1 cellular context compared by ENCODE assay signal in genomic region chr12:64522807-64523206, GRCh38.
A peak's percentile ranks its signal among the peaks of the same experiment; 100 is the strongest.
TF ChIP-seq lines count a peak whose summit lies in the region.

No MANE protein-coding gene starts in this region.

TF ChIP-seq in H1, 55 proteins besides CTCF, POLR2A, EP300 and RAD21 (continued from another document):
- TF ChIP-seq MAFK (IDR thresholded peaks at IDR 0.05; ENCODE audit: low read depth, low read length) (peak; percentile 61; the same call in 1 of the 2 replicates), HDAC2 (IDR thresholded peaks at IDR 0.05; ENCODE audit: borderline replicate concordance in 1 of 2, low read depth in 2 of 2, low read length in 2 of 2) (no peak), BACH1 (IDR thresholded peaks at IDR 0.05; ENCODE audit: low read length) (peak; percentile 81), SIN3A (conservative IDR thresholded peaks at IDR 0.05 in 1 of 2, IDR thresholded peaks at IDR 0.05 in 1 of 2; ENCODE audit: low read depth in 1 of 2, low read length in 2 of 2) (no peak), POLR2AphosphoS5 (IDR thresholded peaks at IDR 0.05; ENCODE audit: low read depth, low read length) (no peak), TCF12 (IDR thresholded peaks at IDR 0.05; ENCODE audit: low read depth, low read length) (no peak), SAP30 (IDR thresholded peaks at IDR 0.05; ENCODE audit: insufficient read depth, insufficient replicate concordance, low read length) (no peak), POU5F1 (IDR thresholded peaks at IDR 0.05; ENCODE audit: low read depth, low read length) (no peak), SP4 (IDR thresholded peaks at IDR 0.05; ENCODE audit: low read length) (no peak), ASH2L (IDR thresholded peaks at IDR 0.05; ENCODE audit: low read length) (no peak), SP1 (IDR thresholded peaks at IDR 0.05; ENCODE audit: low read depth, low read length) (no peak)
